Comparison of ENCODE assay signal across 8 cellular contexts in the genomic region with DNA sequence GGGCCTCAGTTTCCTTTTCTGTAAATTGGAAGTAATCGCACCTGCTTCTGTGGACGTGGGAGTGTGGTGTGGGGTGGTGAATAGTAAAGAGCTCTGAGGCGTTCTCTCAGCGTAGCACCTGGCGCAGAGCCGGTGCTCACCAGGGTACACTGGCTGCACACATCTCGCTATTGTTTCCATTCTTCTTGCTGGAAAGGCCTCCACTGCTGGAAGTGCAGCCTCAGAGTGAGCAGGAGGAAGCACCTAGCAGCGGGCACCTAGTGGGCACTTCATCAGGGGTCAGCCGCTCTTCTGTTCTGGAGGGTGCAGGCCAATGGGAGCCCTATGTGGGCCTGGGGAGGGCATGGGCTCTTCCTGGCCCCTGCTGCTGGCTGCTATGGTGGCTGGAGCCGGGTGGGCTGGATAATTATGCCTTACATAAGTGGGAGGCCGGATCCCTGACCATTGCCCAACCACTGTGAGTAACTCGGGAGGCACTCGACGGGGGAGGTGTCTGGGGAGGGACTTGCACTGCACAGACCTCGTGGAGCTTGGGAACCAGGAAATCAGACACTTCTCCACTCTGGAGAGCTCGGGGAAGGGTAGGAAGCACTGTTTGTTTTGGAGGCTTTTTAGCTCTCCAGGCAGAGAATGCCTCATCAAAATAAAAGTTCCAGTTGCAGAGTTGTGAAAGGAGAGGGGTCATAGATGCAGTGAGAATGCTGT. TPM values are rescaled to one million over a fixed set of nuclear protein-coding genes. Genes with fewer than 3 reads are reported as not detected.
DNase-seq lines count a peak whose midpoint lies in the region; ATAC-seq and TF ChIP-seq lines count a peak whose summit lies in the region.

No MANE protein-coding gene starts in this region.

- peak; percentile 97 for DNase-seq in ACHN
- DNase-seq in GM23248: peak; percentile 99
- peak; percentile 13 for DNase-seq in NCI-H446 treated with DMSO at 0.1 percent for 48 hours (lab: John Stamatoyannopoulos, UW)
- DNase-seq in activated naive CD8-positive, alpha-beta T cell treated with anti-CD3 and anti-CD28 coated beads for 36 hours: peak; percentile 17
- peak; percentile 88 to 96 (median 90) for DNase-seq in heart left ventricle
- DNase-seq in trophoblast cell: peak; percentile 94 to 96

- no peak overlapping the region for H3K23ac ChIP-seq in trophoblast cell (ENCODE audit: low read length)

- peak in 1 of 2 donors; percentile 66 for TF ChIP-seq POLR2A in heart left ventricle (IDR thresholded peaks at IDR 0.05)

- intact Hi-C loops in heart left ventricle (cut with DNase I): loop anchor here in 8 of 10 donors (2.0 to 10.0 kb wide), 7 partner anchors 161 to 244 kb away; partner anchors contain the start of genes USP22 (in 2 of the 8) and DHRS7B (in 1 of the 8)

- no peak overlapping the region for H2BK120ac ChIP-seq in trophoblast cell (ENCODE audit: insufficient read depth, low read length, poor library complexity)

- peak overlapping the region; percentile 1 for H2BK5ac ChIP-seq in trophoblast cell (ENCODE audit: low read depth, low read length, poor library complexity)

- H3K4ac ChIP-seq in trophoblast cell (ENCODE audit: low read depth, low read length): peak overlapping the region; percentile 13

- peak overlapping the region; percentile 88 for H3K4me3 ChIP-seq in GM23248
- H3K4me3 ChIP-seq in heart left ventricle: peak overlapping the region; percentile 49 to 99 (median 92)
- peak overlapping the region; percentile 25 for H3K4me3 ChIP-seq in trophoblast cell (ENCODE audit: low read depth, low read length)

- H3K14ac ChIP-seq in trophoblast cell (ENCODE audit: low read length): peak overlapping the region; percentile 11

- H3K36me3 Mint-ChIP-seq in activated naive CD8-positive, alpha-beta T cell treated with anti-CD3 and anti-CD28 coated beads for 36 hours: peaks cover 22% of the 10 kb centered on the region

- peaks cover 1% of the 10 kb centered on the region for H3K9me3 Mint-ChIP-seq in activated naive CD8-positive, alpha-beta T cell treated with anti-CD3 and anti-CD28 coated beads for 36 hours

- H2BK12ac ChIP-seq in trophoblast cell (ENCODE audit: low read length): no peak overlapping the region

- H4K20me1 ChIP-seq in GM23248 (ENCODE audit: insufficient read depth): no peaks in the 10 kb centered on the region

- no peak overlapping the region for H4K8ac ChIP-seq in trophoblast cell (ENCODE audit: low read depth, low read length)

- ATAC-seq in heart left ventricle (peak; percentile 2 to 55 (median 47)), GM21381 (IDR thresholded peaks at IDR 0.05; ENCODE audit: unreplicated experiment) (no peak), HG03196 (IDR thresholded peaks at IDR 0.05; ENCODE audit: unreplicated experiment) (no peak)

- peaks cover 46% of the 10 kb centered on the region for H3K4me1 ChIP-seq in GM23248 (ENCODE audit: insufficient read depth)
- H3K4me1 ChIP-seq in heart left ventricle: peaks cover 16 to 81% (median 61%) of the 10 kb centered on the region in 12 donors
- peaks cover 21 to 33% of the 10 kb centered on the region in 2 experiments for H3K4me1 ChIP-seq in trophoblast cell (ENCODE audit: control insufficient read depth in 1 of 2, insufficient read depth in 2 of 2, low read length in 2 of 2)

- WGBS in GM23248 (ENCODE audit: low coverage in 1 of 2, low lambda C conversion rate in 2 of 2, missing lambda C conversion rate in 2 of 2), 2 experiments: 6 to 8% methylated on average over 16 of the region's 16 CpGs
- WGBS in heart left ventricle, 4 donors: 13 to 21% (median 18%) methylated on average over 13 to 16 of the region's 16 CpGs
- WGBS in trophoblast cell (ENCODE audit: extremely low coverage, insufficient coverage, insufficient read length): no CpG with 5 or more reads among the region's 16 CpGs

- H3K27ac Mint-ChIP-seq in activated naive CD8-positive, alpha-beta T cell treated with anti-CD3 and anti-CD28 coated beads for 36 hours: peak overlapping the region; percentile 96

- in situ Hi-C loops in ACHN (cut with HindIII; ENCODE audit: low pct_ligation_motif_present, low pct_unique_long_range_greater_than_20kb, low sequenced_read_pairs): no loop called here
- in situ Hi-C loops in GM23248 (cut with MboI): no loop called here

- no peak overlapping the region for H2AFZ ChIP-seq in GM23248
- no peak overlapping the region for H2AFZ ChIP-seq in trophoblast cell (ENCODE audit: insufficient read depth, low read length, poor library complexity)

- peak overlapping the region; percentile 99 for H3K4me3 Mint-ChIP-seq in activated naive CD8-positive, alpha-beta T cell treated with anti-CD3 and anti-CD28 coated beads for 36 hours

- peak overlapping the region; percentile 98 for H3K9ac ChIP-seq in GM23248
- no peak overlapping the region for H3K9ac ChIP-seq in trophoblast cell (ENCODE audit: low read length)

- no peak overlapping the region for H4K12ac ChIP-seq in trophoblast cell (ENCODE audit: low read depth, low read length)

- H3K18ac ChIP-seq in trophoblast cell (ENCODE audit: low read length): peak overlapping the region; percentile 4

- H4K91ac ChIP-seq in trophoblast cell (ENCODE audit: low read depth, low read length): peak overlapping the region; percentile 23

- H3K9me3 ChIP-seq in GM23248 (ENCODE audit: low read depth) (no peaks in the 10 kb centered on the region), heart left ventricle (no peaks in the 10 kb centered on the region), trophoblast cell (ENCODE audit: insufficient read depth, low read depth, low read length) (no peaks in the 10 kb centered on the region)

- H3K27me3 ChIP-seq in GM23248 (replicated peaks; ENCODE audit: insufficient read depth): no peaks in the 10 kb centered on the region
- H3K27me3 ChIP-seq in heart left ventricle: no peaks in the 10 kb centered on the region
- no peaks in the 10 kb centered on the region for H3K27me3 ChIP-seq in trophoblast cell (ENCODE audit: insufficient read depth, low read length)

- no peak overlapping the region for H2AK5ac ChIP-seq in trophoblast cell (ENCODE audit: low read length)

- H3K79me1 ChIP-seq in trophoblast cell (ENCODE audit: low read length): peaks cover 9% of the 10 kb centered on the region

- TF ChIP-seq CTCF in heart left ventricle (IDR thresholded peaks at IDR 0.05): peak in 1 of 12 donors; percentile 2

- H3K36me3 ChIP-seq in GM23248 (ENCODE audit: low read depth): no peaks in the 10 kb centered on the region
- H3K36me3 ChIP-seq in heart left ventricle: peaks cover 0 to 1% (median 0%) of the 10 kb centered on the region in 9 donors
- peaks cover 4% of the 10 kb centered on the region in 2 experiments for H3K36me3 ChIP-seq in trophoblast cell (ENCODE audit: control insufficient read depth in 1 of 2, insufficient read depth in 2 of 2, low read length in 2 of 2)

- peaks cover 38% of the 10 kb centered on the region for H3K4me1 Mint-ChIP-seq in activated naive CD8-positive, alpha-beta T cell treated with anti-CD3 and anti-CD28 coated beads for 36 hours

- H3F3A ChIP-seq in GM23248 (ENCODE audit: insufficient read depth): peaks cover 44% of the 10 kb centered on the region

- H3K9me2 ChIP-seq in GM23248 (ENCODE audit: insufficient read depth): no peaks in the 10 kb centered on the region

- peak overlapping the region; percentile 96 for H3K27ac ChIP-seq in GM23248
- peak overlapping the region; percentile 83 to 99 (median 94) for H3K27ac ChIP-seq in heart left ventricle
- H3K27ac ChIP-seq in trophoblast cell (ENCODE audit: low read depth, low read length): no peak overlapping the region

- peaks cover 65% of the 10 kb centered on the region for H3K79me2 ChIP-seq in GM23248 (ENCODE audit: insufficient read depth)
- H3K79me2 ChIP-seq in trophoblast cell (ENCODE audit: control insufficient read depth, insufficient read depth, low read length, poor library complexity): peaks cover 13% of the 10 kb centered on the region

- H3K4me2 ChIP-seq in GM23248 (ENCODE audit: unreplicated experiment) (peak overlapping the region; percentile 97), trophoblast cell (ENCODE audit: low read length) (peak overlapping the region; percentile 81)

- H3K27me3 Mint-ChIP-seq in activated naive CD8-positive, alpha-beta T cell treated with anti-CD3 and anti-CD28 coated beads for 36 hours: peaks cover 5% of the 10 kb centered on the region

RNA-seq across cellular contexts. Expression of gene MAP2K3, which starts 1.7 kb away (rescaled TPM):
- 32.2 and 42.6 TPM in 2 replicates for total RNA-seq in GM23248 (2014; rRNA removed; shearing (Covaris generic))
- 119 and 125 TPM in 2 replicates for polyA plus RNA-seq in GM23248 (2016; fragmentation: Nextera tagmentation; extraction: Ambion mirVana)
- 100 to 1,000 TPM; 136 to 139 TPM for total RNA-seq in activated naive CD8-positive, alpha-beta T cell treated with anti-CD3 and anti-CD28 coated beads for 36 hours
- 100 to 1,000 TPM in 1 of 9 donors, 10 to 100 TPM in 8; 29.4 to 170 (median 54.4) TPM for total RNA-seq in heart left ventricle
- polyA plus RNA-seq in heart left ventricle: 100 to 1,000 TPM in 1 of 2 donors, 10 to 100 TPM in 1; 29.6 to 156 TPM
- 23.0 and 23.8 TPM in 2 replicates for polyA plus RNA-seq in trophoblast cell (2013)

RNA-seq across cellular contexts. Expression of gene NATD1, which starts 33.0 kb away (rescaled TPM):
- 5.0 and 9.6 TPM in 2 replicates for total RNA-seq in GM23248 (2014; rRNA removed; shearing (Covaris generic))
- polyA plus RNA-seq in GM23248 (2016; fragmentation: Nextera tagmentation; extraction: Ambion mirVana) (3.6 and 4.0 TPM in 2 replicates), heart left ventricle (1 to 10 TPM; 8.0 to 8.4 TPM)
- total RNA-seq in activated naive CD8-positive, alpha-beta T cell treated with anti-CD3 and anti-CD28 coated beads for 36 hours: 1 to 10 TPM in 1 of 2 experiments, under 1 TPM in 1; 0.90 to 1.1 TPM
- total RNA-seq in heart left ventricle: 10 to 100 TPM; 12.8 to 38.4 (median 19.8) TPM
- 30.2 and 32.0 TPM in 2 replicates for polyA plus RNA-seq in trophoblast cell (2013)

Comparison
In these comparisons a context has a peak if more than half of its experiments do, and no peak if none do; other contexts are left out.
1. DNase-seq: peak in every context shown above with its lines; median percentile 99 in GM23248; 97 in ACHN; 95 in trophoblast cell; 90 in heart left ventricle; 17 in activated naive CD8-positive, alpha-beta T cell treated with anti-CD3 and anti-CD28 coated beads for 36 hours; 13 in NCI-H446 treated with DMSO at 0.1 percent for 48 hours.
2. H3K4me3 ChIP-seq: peak in every context shown above with its lines; median percentile 92 in heart left ventricle; 88 in GM23248; 25 in trophoblast cell.
3. ATAC-seq: peak in heart left ventricle (4 of 4); none in GM21381 (single experiment) and HG03196 (single experiment).